21 cellular contexts compared by ENCODE assay signal in genomic region chr3:52925405-52926313, GRCh38. TPM values are rescaled to one million over a fixed set of nuclear protein-coding genes. Genes with fewer than 3 reads are reported as not detected.
DNase-seq lines count a peak whose midpoint lies in the region; ATAC-seq, FAIRE-seq and TF ChIP-seq lines count a peak whose summit lies in the region.
"Had no signal": no experiment of that assay in that cellular context is flagged by ENCODE, and none has a peak within 500 bp of the region (broad histone marks: within the 10 kb centered on the region; RNA-seq: fewer than 3 reads in every experiment).

No MANE protein-coding gene starts in this region.

- H3K36me3 ChIP-seq in Caco-2 (ENCODE audit: control insufficient read depth, insufficient read depth, low read length): no peaks in the 10 kb centered on the region; the same call in none of the 2 replicates
- H3K36me3 ChIP-seq: breast epithelium had no signal

- no peaks in the 10 kb centered on the region for H3K9me3 ChIP-seq in Caco-2
- H3K9me3 ChIP-seq: breast epithelium, heart left ventricle, left ventricle myocardium inferior, sigmoid colon, tibial artery had no signal

- no peaks in the 10 kb centered on the region for H3K9me3 Mint-ChIP-seq in activated T-cell treated with anti-CD3 and anti-CD28 coated beads, Interleukin-2, amount 50 U/mL, for 24 hours
- no peaks in the 10 kb centered on the region for H3K9me3 Mint-ChIP-seq in Caco-2 (ENCODE audit: unreplicated experiment)
- H3K9me3 Mint-ChIP-seq: GM23338, IgD-negative memory B cell had no signal

- intact Hi-C loops in Caco-2 (cut with micrococcal nuclease; ENCODE audit: unreplicated experiment): no loop called here

- TF ChIP-seq POLR2A in GM12891 (IDR thresholded peaks at IDR 0.05; ENCODE audit: low read depth, low read length) (no peak), H54 (IDR thresholded peaks at IDR 0.05; ENCODE audit: low read depth, low read length) (no peak)

- H3K36me3 Mint-ChIP-seq in activated T-cell treated with anti-CD3 and anti-CD28 coated beads, Interleukin-2, amount 50 U/mL, for 24 hours (ENCODE audit: low read depth): peaks cover 92% of the 10 kb centered on the region
- H3K36me3 Mint-ChIP-seq in Caco-2 (ENCODE audit: insufficient read depth, unreplicated experiment): peaks cover 50% of the 10 kb centered on the region

- 0 out of 2 replicates have a peak, but pooled peaks cover 4% of the 10 kb centered on the region for H3K4me1 ChIP-seq in Caco-2
- H3K4me1 ChIP-seq: breast epithelium, left ventricle myocardium inferior, sigmoid colon, tibial artery had no signal

- BruUV-seq in Caco-2 (replicated peaks; lab: Mats Ljungman, UMichigan): no TSS peak

- no peak for DNase-seq in activated T-cell treated with anti-CD3 and anti-CD28 coated beads, Interleukin-2, amount 50 U/mL, for 24 hours
- DNase-seq in activated T-cell treated with anti-CD3 and anti-CD28 coated beads for 4 hours (no peak), GM12891 (ENCODE audit: insufficient read length, low spot score) (no peak), frontal cortex (ENCODE audit: low spot score in 2 of 2) (no peak), H54 (ENCODE audit: insufficient read length, low spot score) (no peak), NCI-H1436 treated with DMSO at 0.1 percent for 48 hours (lab: John Stamatoyannopoulos, UW) (no peak), Caco-2 (no peak)
- DNase-seq: DMS79; heart left ventricle; left ventricle myocardium inferior; midbrain; MM.1S; NCI-H1694 treated with DMSO at 0.1 percent for 48 hours; sigmoid colon; stimulated activated naive CD4-positive, alpha-beta T cell; tibial artery had no signal

- FAIRE-seq in GM12891 (lab: Jason Lieb, UNC): peak; percentile 61
- FAIRE-seq in frontal cortex (lab: Jason Lieb, UNC): peak; percentile 13
- FAIRE-seq in H54 (lab: Jason Lieb, UNC): no peak
- FAIRE-seq: endothelial cell of umbilical vein had no signal

- H3K27me3 Mint-ChIP-seq in activated T-cell treated with anti-CD3 and anti-CD28 coated beads, Interleukin-2, amount 50 U/mL, for 24 hours: no peaks in the 10 kb centered on the region
- no peaks in the 10 kb centered on the region for H3K27me3 Mint-ChIP-seq in Caco-2 (ENCODE audit: insufficient read depth, unreplicated experiment)
- H3K27me3 Mint-ChIP-seq: IgD-negative memory B cell had no signal

- peak overlapping the region; percentile 29 for H3K27ac Mint-ChIP-seq in activated T-cell treated with anti-CD3 and anti-CD28 coated beads, Interleukin-2, amount 50 U/mL, for 24 hours
- H3K27ac Mint-ChIP-seq in Caco-2 (ENCODE audit: unreplicated experiment): no peak overlapping the region
- H3K27ac Mint-ChIP-seq: GM23338 had no signal

- H3K4me3 Mint-ChIP-seq in activated T-cell treated with anti-CD3 and anti-CD28 coated beads, Interleukin-2, amount 50 U/mL, for 24 hours: no peak overlapping the region
- H3K4me3 Mint-ChIP-seq in Caco-2 (ENCODE audit: unreplicated experiment): no peak overlapping the region
- H3K4me3 Mint-ChIP-seq: GM23338, IgD-negative memory B cell had no signal

- ATAC-seq in SK-N-SH treated with all-trans-retinoic acid at 6 μM for 48 hours: no peak; the same call in 2 of the 3 replicates
- ATAC-seq: GM23338, heart left ventricle had no signal

- POLR2A ChIA-PET in Caco-2 (lab: Charles Lee): no interaction called here

- TF ChIP-seq CTCF in Caco-2 (IDR thresholded peaks at IDR 0.05; ENCODE audit: insufficient read depth in 1 of 2, low read depth in 1 of 2, low read length in 1 of 2, severe bottlenecking in 1 of 2, unreplicated experiment in 1 of 2): no peak

- H3K4me1 Mint-ChIP-seq in activated T-cell treated with anti-CD3 and anti-CD28 coated beads, Interleukin-2, amount 50 U/mL, for 24 hours (ENCODE audit: low read depth): peaks cover 12% of the 10 kb centered on the region
- H3K4me1 Mint-ChIP-seq in Caco-2 (ENCODE audit: low read depth, unreplicated experiment): no peaks in the 10 kb centered on the region
- H3K4me1 Mint-ChIP-seq: GM23338 had no signal

- no peaks in the 10 kb centered on the region for H3K27me3 ChIP-seq in Caco-2 (replicated peaks; ENCODE audit: control insufficient read depth, insufficient read depth, low read length)
- H3K27me3 ChIP-seq: breast epithelium, heart left ventricle, sigmoid colon, tibial artery had no signal

- CTCF ChIA-PET in Caco-2 (lab: Charles Lee): no interaction called here

- H3K4me3 ChIP-seq in Caco-2 (ENCODE audit: low read depth, low read length): no peak overlapping the region
- H3K4me3 ChIP-seq: breast epithelium, GM23338, heart left ventricle, left ventricle myocardium inferior, sigmoid colon, tibial artery had no signal

TF ChIP-seq in GM12891, 5 proteins besides CTCF, POLR2A, EP300 and RAD21:
- TF ChIP-seq PAX5 (IDR thresholded peaks at IDR 0.05; ENCODE audit: insufficient read depth, low read length, severe bottlenecking) (no peak), POLR2AphosphoS5 (IDR thresholded peaks at IDR 0.05; ENCODE audit: low read depth, low read length) (no peak), SPI1 (IDR thresholded peaks at IDR 0.05; ENCODE audit: low read depth, low read length) (no peak), TAF1 (IDR thresholded peaks at IDR 0.05; ENCODE audit: low read depth, low read length) (no peak), POU2F2 (IDR thresholded peaks at IDR 0.05; ENCODE audit: low read depth, low read length) (no peak)

TF ChIP-seq in SK-N-SH treated with all-trans-retinoic acid at 6 μM for 48 hours, 23 proteins besides CTCF, POLR2A, EP300 and RAD21:
- TF ChIP-seq TSHZ2 (CRISPR knock-in tag; IDR thresholded peaks at IDR 0.05) (peak; percentile 43; the same call in 1 of the 2 replicates), TCF4 (CRISPR knock-in tag; IDR thresholded peaks at IDR 0.05; ENCODE audit: borderline replicate concordance) (peak; percentile 75), PPARA (CRISPR knock-in tag; IDR thresholded peaks at IDR 0.05; ENCODE audit: borderline replicate concordance) (no peak), PATZ1 (CRISPR knock-in tag; IDR thresholded peaks at IDR 0.05; ENCODE audit: borderline replicate concordance) (no peak), CSDC2 (CRISPR knock-in tag; IDR thresholded peaks at IDR 0.05) (no peak), ZNF8 (CRISPR knock-in tag; IDR thresholded peaks at IDR 0.05) (no peak), GLIS3 (CRISPR knock-in tag; IDR thresholded peaks at IDR 0.05) (no peak), SNAI2 (CRISPR knock-in tag; IDR thresholded peaks at IDR 0.05) (no peak), ESRRG (CRISPR knock-in tag; IDR thresholded peaks at IDR 0.05) (no peak), POU6F1 (CRISPR knock-in tag; IDR thresholded peaks at IDR 0.05; ENCODE audit: borderline replicate concordance, low read depth) (no peak)

RNA-seq across cellular contexts. Expression of gene STIMATE, which starts 28.3 kb away (rescaled TPM):
- 5.5 TPM for polyA plus RNA-seq in GM12891 (2012; ENCODE audit: low read depth, missing spikeins)
- total RNA-seq in frontal cortex (12.6 TPM), Caco-2 (2022) (13.5 and 13.9 TPM in 2 replicates)
